ENCODE assay signal across 24 cellular contexts in genomic region chr14:105147701-105148603, GRCh38. TPM values are rescaled to one million over a fixed set of nuclear protein-coding genes. Genes with fewer than 3 reads are reported as not detected.
DNase-seq lines count a peak whose midpoint lies in the region; ATAC-seq and TF ChIP-seq lines count a peak whose summit lies in the region.
"Had no signal": no experiment of that assay in that cellular context is flagged by ENCODE, and none has a peak within 500 bp of the region (broad histone marks: within the 10 kb centered on the region; RNA-seq: fewer than 3 reads in every experiment).

No MANE protein-coding gene starts in this region.

- no peaks in the 10 kb centered on the region for H3K4me1 Mint-ChIP-seq in stimulated activated naive CD8-positive, alpha-beta T cell treated with anti-CD3 and anti-CD28 coated beads, Interleukin-15, amount 100 ng/mL, for 72 hours
- H3K4me1 Mint-ChIP-seq in glutamatergic neuron (ENCODE audit: low read depth, unreplicated experiment) = no peaks in the 10 kb centered on the region
- no peaks in the 10 kb centered on the region for H3K4me1 Mint-ChIP-seq in nephron progenitor cell
- H3K4me1 Mint-ChIP-seq: naive thymus-derived CD8-positive, alpha-beta T cell had no signal

- TF ChIP-seq CTCF in glutamatergic neuron (IDR thresholded peaks at IDR 0.05; ENCODE audit: partially characterized antibody, unreplicated experiment) (no peak), nephron progenitor cell (IDR thresholded peaks at IDR 0.05) (no peak)

- H3K36me3 Mint-ChIP-seq in glutamatergic neuron (ENCODE audit: unreplicated experiment) (no peaks in the 10 kb centered on the region), nephron progenitor cell (ENCODE audit: low read depth) (no peaks in the 10 kb centered on the region)
- H3K36me3 Mint-ChIP-seq: activated naive CD4-positive, alpha-beta T cell treated with anti-CD3 and anti-CD28 coated beads, Interleukin-2, amount 50 U/mL, for 72 hours; naive thymus-derived CD8-positive, alpha-beta T cell had no signal

- H3K27me3 Mint-ChIP-seq in stimulated activated naive CD8-positive, alpha-beta T cell treated with anti-CD3 and anti-CD28 coated beads, Interleukin-15, amount 100 ng/mL, for 72 hours = no peaks in the 10 kb centered on the region
- H3K27me3 Mint-ChIP-seq in glutamatergic neuron (ENCODE audit: unreplicated experiment) (peaks cover 4% of the 10 kb centered on the region), nephron progenitor cell (ENCODE audit: low read depth, poor library complexity) (no peaks in the 10 kb centered on the region)
- H3K27me3 Mint-ChIP-seq: activated CD8-positive, alpha-beta T cell treated with anti-CD3 and anti-CD28 coated beads for 36 hours; naive thymus-derived CD8-positive, alpha-beta T cell had no signal

- DNase-seq in stimulated activated naive CD8-positive, alpha-beta T cell treated with anti-CD3 and anti-CD28 coated beads, Interleukin-15, amount 100 ng/mL, for 72 hours = peak in 1 of 2 donors; percentile 4
- DNase-seq in stimulated activated naive CD8-positive, alpha-beta T cell treated with anti-CD3 and anti-CD28 coated beads, Interleukin-15, Interleukin-2, amounts not matched to agents 100 U/mL and 50 U/mL, for 24 hours = no peak
- DNase-seq in glutamatergic neuron = peak; percentile 16
- DNase-seq in nephron progenitor cell = peak; percentile 6
- no peak for DNase-seq in medulla oblongata (ENCODE audit: extremely low spot score)
- no peak for DNase-seq in SKM-1 treated with dmso at 0.1 percent for 144 hours (lab: John Stamatoyannopoulos, UW; ENCODE audit: unreplicated experiment)
- no peak for DNase-seq in NCI-H82 (lab: John Stamatoyannopoulos, UW)
- DNase-seq: activated CD4-positive, alpha-beta T cell treated with anti-CD3 and anti-CD28 coated beads for 1 hour; activated CD8-positive, alpha-beta memory T cell treated with anti-CD3 and anti-CD28 coated beads, Interleukin-2, amount 50 U/mL, for 48 hours; activated CD8-positive, alpha-beta T cell treated with anti-CD3 and anti-CD28 coated beads for 36 hours; Caco-2; DMS53; effector CD8-positive, alpha-beta T cell; MG63; NCI-H2081; NCI-H526 treated with DMSO at 0.1 percent for 48 hours; occipital lobe; PC-9; SHP77; small intestine; stimulated activated CD4-positive, alpha-beta T cell treated with anti-CD3 and anti-CD28 coated beads, Interleukin-2, amount 100 ng/mL, for 24 hours had no signal

- H3K4me3 Mint-ChIP-seq in stimulated activated naive CD8-positive, alpha-beta T cell treated with anti-CD3 and anti-CD28 coated beads, Interleukin-15, amount 100 ng/mL, for 72 hours = no peak overlapping the region
- H3K4me3 Mint-ChIP-seq in glutamatergic neuron (ENCODE audit: unreplicated experiment) (no peak overlapping the region), nephron progenitor cell (no peak overlapping the region)
- H3K4me3 Mint-ChIP-seq: activated CD8-positive, alpha-beta T cell treated with anti-CD3 and anti-CD28 coated beads for 36 hours; naive thymus-derived CD8-positive, alpha-beta T cell; T-helper 2 cell treated with Interferon-gamma antibody and Interleukin-4, amounts not matched to agents 5 μg/mL and 100 μg/mL, for 36 hours had no signal

- no peaks in the 10 kb centered on the region for H3K9me3 Mint-ChIP-seq in stimulated activated naive CD8-positive, alpha-beta T cell treated with anti-CD3 and anti-CD28 coated beads, Interleukin-15, amount 100 ng/mL, for 72 hours
- no peaks in the 10 kb centered on the region for H3K9me3 Mint-ChIP-seq in glutamatergic neuron (ENCODE audit: unreplicated experiment)
- H3K9me3 Mint-ChIP-seq in nephron progenitor cell = no peaks in the 10 kb centered on the region
- H3K9me3 Mint-ChIP-seq: activated CD8-positive, alpha-beta T cell treated with anti-CD3 and anti-CD28 coated beads for 36 hours; activated naive CD4-positive, alpha-beta T cell treated with anti-CD3 and anti-CD28 coated beads, Interleukin-2, amount 50 U/mL, for 72 hours; naive thymus-derived CD8-positive, alpha-beta T cell; T-helper 2 cell treated with Interferon-gamma antibody and Interleukin-4, amounts not matched to agents 5 μg/mL and 100 μg/mL, for 36 hours had no signal

- ATAC-seq in stimulated activated naive CD8-positive, alpha-beta T cell treated with anti-CD3 and anti-CD28 coated beads, Interleukin-15, amount 100 ng/mL, for 72 hours = peak; percentile 27
- ATAC-seq in stimulated activated naive CD8-positive, alpha-beta T cell treated with anti-CD3 and anti-CD28 coated beads, Interleukin-15, Interleukin-2, amounts not matched to agents 100 U/mL and 50 U/mL, for 24 hours = no peak
- ATAC-seq: activated CD8-positive, alpha-beta T cell treated with anti-CD3 and anti-CD28 coated beads for 36 hours; activated naive CD4-positive, alpha-beta T cell treated with anti-CD3 and anti-CD28 coated beads, Interleukin-2, amount 50 U/mL, for 72 hours; naive thymus-derived CD8-positive, alpha-beta T cell had no signal

- H3K27ac Mint-ChIP-seq in stimulated activated naive CD8-positive, alpha-beta T cell treated with anti-CD3 and anti-CD28 coated beads, Interleukin-15, amount 100 ng/mL, for 72 hours = no peak overlapping the region
- H3K27ac Mint-ChIP-seq in glutamatergic neuron (ENCODE audit: unreplicated experiment) = no peak overlapping the region
- H3K27ac Mint-ChIP-seq in nephron progenitor cell = no peak overlapping the region
- H3K27ac Mint-ChIP-seq: activated CD8-positive, alpha-beta T cell treated with anti-CD3 and anti-CD28 coated beads for 36 hours; activated naive CD4-positive, alpha-beta T cell treated with anti-CD3 and anti-CD28 coated beads, Interleukin-2, amount 50 U/mL, for 72 hours; naive thymus-derived CD8-positive, alpha-beta T cell; T-helper 2 cell treated with Interferon-gamma antibody and Interleukin-4, amounts not matched to agents 5 μg/mL and 100 μg/mL, for 36 hours had no signal

RNA-seq across cellular contexts. Expression of gene JAG2, which starts 20.6 kb away (rescaled TPM):
- total RNA-seq in glutamatergic neuron (ENCODE audit: unreplicated experiment) = 84.1 TPM

RNA-seq across cellular contexts. Expression of gene NUDT14, which starts 33.2 kb away (rescaled TPM):
- 114 TPM for total RNA-seq in glutamatergic neuron (ENCODE audit: unreplicated experiment)

Comparison
In these comparisons a context has a peak if more than half of its experiments do, and no peak if none do; other contexts are left out.
1. DNase-seq: peak in glutamatergic neuron (single experiment) and nephron progenitor cell (single experiment); none in stimulated activated naive CD8-positive, alpha-beta T cell treated with anti-CD3 and anti-CD28 coated beads, Interleukin-15, Interleukin-2, amounts not matched to agents 100 U/mL and 50 U/mL, for 24 hours (single experiment), medulla oblongata (single experiment), SKM-1 treated with dmso at 0.1 percent for 144 hours (single experiment) and NCI-H82 (single experiment).